In the genomic region with DNA sequence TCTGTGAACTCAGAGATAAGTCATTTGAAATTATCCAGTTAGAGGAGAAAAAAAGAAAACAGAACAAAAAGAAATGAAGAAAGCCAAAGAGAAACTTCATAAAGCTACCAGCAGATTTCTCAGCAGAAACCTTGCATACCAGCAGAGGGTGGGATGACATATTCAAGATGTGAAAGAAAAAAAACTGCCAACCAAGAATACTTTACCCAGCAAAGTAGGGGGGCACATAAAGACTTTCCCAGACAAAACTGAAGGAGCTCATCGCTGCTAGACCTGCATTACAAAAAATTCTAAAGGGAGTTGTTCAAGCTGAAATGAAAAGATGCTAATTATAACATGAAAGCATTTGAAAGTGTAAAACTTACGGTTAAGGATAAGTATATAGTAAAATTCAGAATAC, we compare ENCODE assay signal across 24 cellular contexts.
A peak's percentile ranks its signal among the peaks of the same experiment; 100 is the strongest.
DNase-seq lines count a peak whose midpoint lies in the region; ATAC-seq, FAIRE-seq and TF ChIP-seq lines count a peak whose summit lies in the region.
"Had no signal": no experiment of that assay in that cellular context is flagged by ENCODE, and none has a peak within 500 bp of the region (broad histone marks: within the 10 kb centered on the region; RNA-seq: fewer than 3 reads in every experiment).

No MANE protein-coding gene starts in this region.

- TF ChIP-seq CTCF in HEK293 (tag by site-specific recombination; IDR thresholded peaks at IDR 0.05) (no peak), K562 (IDR thresholded peaks at IDR 0.05 in 2 of 3, conservative IDR thresholded peaks at IDR 0.05 in 1 of 3; ENCODE audit: insufficient read depth in 2 of 3, low read depth in 1 of 3, low read length in 3 of 3) (no peak), right lobe of liver (IDR thresholded peaks at IDR 0.05) (no peak), BE2C (IDR thresholded peaks at IDR 0.05; ENCODE audit: low read depth, low read length) (no peak)

- POLR2A ChIA-PET in HEK293 (lab: Yijun Ruan, JAX), result no interaction called here
- POLR2A ChIA-PET in K562 (lab: Yijun Ruan, JAX), result no interaction called here

- peaks cover 0 to 5% of the 10 kb centered on the region in 2 experiments; a peak in 1 of 5 replicates for H3K27me3 ChIP-seq in K562 (ENCODE audit: control insufficient read depth in 2 of 2, insufficient read depth in 2 of 2, low read length in 2 of 2)
- H3K27me3 ChIP-seq in right lobe of liver, result no peaks in the 10 kb centered on the region
- no peaks in the 10 kb centered on the region for H3K27me3 ChIP-seq in BE2C
- H3K27me3 ChIP-seq: BLaER1 had no signal

- no peaks in the 10 kb centered on the region for H4K20me1 ChIP-seq in K562 (replicated peaks; ENCODE audit: control insufficient read depth, insufficient read depth, low read length)
- H4K20me1 ChIP-seq: BLaER1 had no signal

- peaks cover 2% of the 10 kb centered on the region; the same call in 1 of the 2 replicates for H3K9me3 ChIP-seq in HEK293 (ENCODE audit: control insufficient read depth, insufficient read depth, low read depth, low read length)
- no peaks in the 10 kb centered on the region for H3K9me3 ChIP-seq in K562 (replicated peaks; ENCODE audit: control insufficient read depth, insufficient read depth, low read depth, low read length)
- peaks cover 0 to 7% (median 0%) of the 10 kb centered on the region in 4 donors for H3K9me3 ChIP-seq in right lobe of liver
- no peaks in the 10 kb centered on the region for H3K9me3 ChIP-seq in BE2C
- H3K9me3 ChIP-seq: A549 had no signal

- H2AFZ ChIP-seq in K562 (ENCODE audit: low read depth, low read length), result no peak overlapping the region

- no peaks in the 10 kb centered on the region for H3K79me2 ChIP-seq in K562 (ENCODE audit: control insufficient read depth, insufficient read depth, low read length)

- no peak for TF ChIP-seq POLR2A in K562 (conservative IDR thresholded peaks at IDR 0.05)
- TF ChIP-seq POLR2A in right lobe of liver (IDR thresholded peaks at IDR 0.05), result no peak

- ATAC-seq in K562, result no peak
- ATAC-seq in right lobe of liver, result no peak
- no peak for ATAC-seq in GM19023 (IDR thresholded peaks at IDR 0.05; ENCODE audit: unreplicated experiment)
- ATAC-seq: A549, GM12878 had no signal

- FAIRE-seq in K562 (lab: Jason Lieb, UNC), result no peak
- FAIRE-seq: A549, GM12878, GM12892, GM18507 had no signal

- TF ChIP-seq RAD21 in K562 (CRISPR knock-in tag; conservative IDR thresholded peaks at IDR 0.05 in 1 of 2, IDR thresholded peaks at IDR 0.05 in 1 of 2), result no peak

- H3K4me3 ChIP-seq in HEK293 (ENCODE audit: low read depth, low read length) (no peak overlapping the region), K562 (no peak overlapping the region), right lobe of liver (no peak overlapping the region), BE2C (ENCODE audit: low read depth, low read length) (no peak overlapping the region)
- H3K4me3 ChIP-seq: A549, BLaER1, GM12878 had no signal

- intact Hi-C loops in K562 (cut with micrococcal nuclease) (no loop called here), right lobe of liver (cut with DNase I) (no loop called here)

- TF ChIP-seq EP300 in K562 (IDR thresholded peaks at IDR 0.05; ENCODE audit: low read length), result no peak

- 0% methylated on average over 2 of the region's 2 CpGs for WGBS in K562 (ENCODE audit: insufficient coverage, low coverage, missing lambda C conversion rate)
- WGBS in right lobe of liver (ENCODE audit: insufficient coverage, low coverage, low lambda C conversion rate, missing lambda C conversion rate), result 83% methylated on average over 2 of the region's 2 CpGs

- in situ Hi-C loops in K562 (cut with MboI), result no loop called here

- H3K9me1 ChIP-seq in K562 (ENCODE audit: control insufficient read depth, insufficient read depth, low read length), result no peaks in the 10 kb centered on the region

- no peak overlapping the region for H3K9ac ChIP-seq in K562 (ENCODE audit: insufficient read depth in 1 of 2, low read depth in 2 of 2, low read length in 2 of 2)
- H3K9ac ChIP-seq: BLaER1 had no signal

- no peak overlapping the region for H3K4me2 ChIP-seq in K562 (ENCODE audit: insufficient read depth, low read length)
- H3K4me2 ChIP-seq: A549, BLaER1 had no signal

- no peak for DNase-seq in K562 (ENCODE audit: extremely low read depth in 1 of 4, low spot score in 3 of 4)
- DNase-seq in right lobe of liver, result no peak
- DNase-seq in BE2C, result no peak
- DNase-seq: AML-193; C1 segment of cervical spinal cord; CD4-positive, alpha-beta memory T cell; CD4-positive, CD25-positive, alpha-beta regulatory T cell; CD8-positive, alpha-beta memory T cell; COR-L47; DMS 273 treated with DMSO at 0.1 percent for 48 hours; DMS153; DMS53; DMS79; DND-41; EL; GDM1 had no signal

- no TSS peak for BruUV-seq in K562 (replicated peaks; lab: Mats Ljungman, UMichigan)

- H3K4me1 ChIP-seq in HEK293 (ENCODE audit: control insufficient read depth, insufficient read depth, low read length) (no peaks in the 10 kb centered on the region), K562 (replicated peaks in 1 of 2; ENCODE audit: control insufficient read depth in 2 of 2, insufficient read depth in 2 of 2, low read length in 2 of 2) (no peaks in the 10 kb centered on the region), right lobe of liver (peaks cover 0 to 9% (median 4%) of the 10 kb centered on the region in 4 donors), BE2C (no peaks in the 10 kb centered on the region)
- H3K4me1 ChIP-seq: A549, BLaER1 had no signal

- CTCF ChIA-PET in HEK293 (lab: Yijun Ruan, JAX) (interaction anchor here (0.7 to 2.3 kb wide), 2 partner anchors 54 to 163 kb away, joined by 3 to 7 read pairs; no protein-coding TSS in a partner anchor), K562 (lab: Yijun Ruan, JAX; ENCODE audit: low intra/inter-chr PET ratio) (no interaction called here)

- H3K27ac ChIP-seq in HEK293 (ENCODE audit: extremely low read depth, low read depth, low read length), result no peak overlapping the region
- no peak overlapping the region for H3K27ac ChIP-seq in K562 (ENCODE audit: extremely low read depth, low read depth, low read length)
- H3K27ac ChIP-seq in right lobe of liver, result peak overlapping the region in 2 of 3 donors; percentile 58 to 77
- H3K27ac ChIP-seq: 22Rv1, A549, BLaER1 had no signal

- H3K36me3 ChIP-seq in HEK293 (ENCODE audit: control insufficient read depth in 2 of 2, insufficient read depth in 1 of 2, low read length in 2 of 2) (no peaks in the 10 kb centered on the region), K562 (ENCODE audit: control insufficient read depth, insufficient read depth, low read length) (no peaks in the 10 kb centered on the region), right lobe of liver (no peaks in the 10 kb centered on the region), BE2C (no peaks in the 10 kb centered on the region)
- H3K36me3 ChIP-seq: BLaER1 had no signal

TF ChIP-seq in HEK293, 187 proteins besides CTCF, POLR2A, EP300 and RAD21 (continues in another document):
- TF ChIP-seq, protein P1, sequence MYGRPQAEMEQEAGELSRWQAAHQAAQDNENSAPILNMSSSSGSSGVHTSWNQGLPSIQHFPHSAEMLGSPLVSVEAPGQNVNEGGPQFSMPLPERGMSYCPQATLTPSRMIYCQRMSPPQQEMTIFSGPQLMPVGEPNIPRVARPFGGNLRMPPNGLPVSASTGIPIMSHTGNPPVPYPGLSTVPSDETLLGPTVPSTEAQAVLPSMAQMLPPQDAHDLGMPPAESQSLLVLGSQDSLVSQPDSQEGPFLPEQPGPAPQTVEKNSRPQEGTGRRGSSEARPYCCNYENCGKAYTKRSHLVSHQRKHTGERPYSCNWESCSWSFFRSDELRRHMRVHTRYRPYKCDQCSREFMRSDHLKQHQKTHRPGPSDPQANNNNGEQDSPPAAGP (tag by site-specific recombination; IDR thresholded peaks at IDR 0.05), result no peak
- TF ChIP-seq SETDB1 (IDR thresholded peaks at IDR 0.05; ENCODE audit: insufficient read length, low read length) (peak; percentile 96), ZNF350 (tag by site-specific recombination; IDR thresholded peaks at IDR 0.05) (no peak), ZNF292 (tag by site-specific recombination; IDR thresholded peaks at IDR 0.05; ENCODE audit: borderline replicate concordance, low read depth) (no peak), ZNF843 (tag by site-specific recombination; IDR thresholded peaks at IDR 0.05) (no peak)

TF ChIP-seq in K562, 482 proteins besides CTCF, POLR2A, EP300 and RAD21:
- no peak for TF ChIP-seq MAFG (tag; conservative IDR thresholded peaks at IDR 0.05)
- TF ChIP-seq, protein P2, sequence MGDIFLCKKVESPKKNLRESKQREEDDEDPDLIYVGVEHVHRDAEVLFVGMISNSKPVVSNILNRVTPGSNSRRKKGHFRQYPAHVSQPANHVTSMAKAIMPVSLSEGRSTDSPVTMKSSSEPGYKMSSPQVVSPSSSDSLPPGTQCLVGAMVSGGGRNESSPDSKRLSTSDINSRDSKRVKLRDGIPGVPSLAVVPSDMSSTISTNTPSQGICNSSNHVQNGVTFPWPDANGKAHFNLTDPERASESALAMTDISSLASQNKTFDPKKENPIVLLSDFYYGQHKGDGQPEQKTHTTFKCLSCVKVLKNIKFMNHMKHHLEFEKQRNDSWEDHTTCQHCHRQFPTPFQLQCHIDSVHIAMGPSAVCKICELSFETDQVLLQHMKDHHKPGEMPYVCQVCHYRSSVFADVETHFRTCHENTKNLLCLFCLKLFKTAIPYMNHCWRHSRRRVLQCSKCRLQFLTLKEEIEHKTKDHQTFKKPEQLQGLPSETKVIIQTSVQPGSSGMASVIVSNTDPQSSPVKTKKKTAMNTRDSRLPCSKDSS (IDR thresholded peaks at IDR 0.05; ENCODE audit: low read depth, partially characterized antibody), result peak; percentile 71

Comparison
In these comparisons a context has a peak if more than half of its experiments do, and no peak if none do; other contexts are left out.
1. H3K27ac ChIP-seq: peak in right lobe of liver (2 of 3); none in HEK293 (single experiment) and K562 (single experiment).
2. Of the 44 proteins assayed by ChIP-seq in both K562 and HEK293: peak only in K562: none; only in HEK293: SETDB1 and TRIM28; in both: none; in neither: 42.